ENCODE assay signal across 18 cellular contexts in genomic region chr3:185649414-185649813, GRCh38.
DNase-seq lines count a peak whose midpoint lies in the region; ATAC-seq, FAIRE-seq and TF ChIP-seq lines count a peak whose summit lies in the region.
"Had no signal": no experiment of that assay in that cellular context is flagged by ENCODE, and none has a peak within 500 bp of the region (broad histone marks: within the 10 kb centered on the region; RNA-seq: fewer than 3 reads in every experiment).

No MANE protein-coding gene starts in this region.

- H3K4me3 ChIP-seq in adrenal gland (no peak overlapping the region), fibroblast of pulmonary artery (replicated peaks; ENCODE audit: low read depth, low read length) (no peak overlapping the region)

- no peak overlapping the region for H3K4me3 Mint-ChIP-seq in progenitor cell of endocrine pancreas (ENCODE audit: low read depth)
- H3K4me3 Mint-ChIP-seq: B cell; CD4-positive, alpha-beta memory T cell; H9 had no signal

- WGBS in adrenal gland, 4 donors = 29 to 51% (median 39%) methylated on average over 9 to 10 of the region's 10 CpGs

- H3K36me3 ChIP-seq in adrenal gland (replicated peaks in 1 of 2) = peaks cover 0 to 5% of the 10 kb centered on the region in 2 donors

- H3K27ac Mint-ChIP-seq in progenitor cell of endocrine pancreas = peak overlapping the region; percentile 26
- H3K27ac Mint-ChIP-seq: B cell; CD4-positive, alpha-beta memory T cell had no signal

- H3K4me1 Mint-ChIP-seq in progenitor cell of endocrine pancreas (ENCODE audit: low read depth) = no peaks in the 10 kb centered on the region

- H3K27me3 Mint-ChIP-seq in progenitor cell of endocrine pancreas = no peaks in the 10 kb centered on the region
- H3K27me3 Mint-ChIP-seq: B cell had no signal

- no peaks in the 10 kb centered on the region for H3K9me3 ChIP-seq in adrenal gland (replicated peaks in 1 of 3)

- peak in 1 of 2 donors; percentile 47 for TF ChIP-seq POLR2A in adrenal gland (IDR thresholded peaks at IDR 0.05)
- no peak for TF ChIP-seq POLR2A in GM12891 (IDR thresholded peaks at IDR 0.05; ENCODE audit: low read depth, low read length)

- H3K9me3 Mint-ChIP-seq in progenitor cell of endocrine pancreas (ENCODE audit: low read depth) = no peaks in the 10 kb centered on the region
- H3K9me3 Mint-ChIP-seq: CD4-positive, alpha-beta memory T cell; H9 had no signal

- H3K27me3 ChIP-seq in adrenal gland = no peaks in the 10 kb centered on the region

- intact Hi-C loops in adrenal gland (cut with DNase I) = no loop called here

- peaks cover 33% of the 10 kb centered on the region for H3K36me3 Mint-ChIP-seq in progenitor cell of endocrine pancreas (ENCODE audit: insufficient read depth)
- H3K36me3 Mint-ChIP-seq: CD4-positive, alpha-beta memory T cell had no signal

- no peak for ATAC-seq in GM21515 (IDR thresholded peaks at IDR 0.05; ENCODE audit: unreplicated experiment)

- peak overlapping the region in 4 of 5 donors; percentile 46 to 76 (median 60) for H3K27ac ChIP-seq in adrenal gland

- TF ChIP-seq CTCF in adrenal gland (IDR thresholded peaks at IDR 0.05) = no peak
- peak; percentile 1 for TF ChIP-seq CTCF in fibroblast of pulmonary artery (IDR thresholded peaks at IDR 0.05; ENCODE audit: low read length, missing control alignments)
- no peak for TF ChIP-seq CTCF in progenitor cell of endocrine pancreas (IDR thresholded peaks at IDR 0.05; ENCODE audit: unreplicated experiment)

- peaks cover 12 to 15% of the 10 kb centered on the region in 2 donors for H3K4me1 ChIP-seq in adrenal gland (replicated peaks in 1 of 2)

- FAIRE-seq in GM12891 (lab: Jason Lieb, UNC) = no peak

- DNase-seq in MV-4-11 (lab: John Stamatoyannopoulos, UW) (peak; percentile 63), adrenal gland (peak; percentile 48 to 86 (median 78)), fibroblast of pulmonary artery (ENCODE audit: low read depth) (peak; percentile 49), progenitor cell of endocrine pancreas (ENCODE audit: low spot score, unreplicated experiment) (no peak), GM12891 (ENCODE audit: insufficient read length, low spot score) (no peak), cerebellar nuclear complex (lab: John Stamatoyannopoulos, UW) (no peak)
- DNase-seq: Calu3; CD4-positive, alpha-beta memory T cell; DMS53; H9; NCI-H1417 treated with DMSO at 0.1 percent for 48 hours; NCI-H2029; NCI-H2171; NCI-H446; NCI-H69; RPMI8226 had no signal

TF ChIP-seq in GM12891, 5 proteins besides CTCF, POLR2A, EP300 and RAD21:
- TF ChIP-seq PAX5 (IDR thresholded peaks at IDR 0.05; ENCODE audit: insufficient read depth, low read length, severe bottlenecking) = no peak
- TF ChIP-seq SPI1 (IDR thresholded peaks at IDR 0.05; ENCODE audit: low read depth, low read length) = no peak
- no peak for TF ChIP-seq POU2F2 (IDR thresholded peaks at IDR 0.05; ENCODE audit: low read depth, low read length)
- TF ChIP-seq TAF1 (IDR thresholded peaks at IDR 0.05; ENCODE audit: low read depth, low read length) = no peak
- no peak for TF ChIP-seq POLR2AphosphoS5 (IDR thresholded peaks at IDR 0.05; ENCODE audit: low read depth, low read length)

Comparison
In these comparisons a context has a peak if more than half of its experiments do, and no peak if none do; other contexts are left out.
1. DNase-seq: peak in MV-4-11 (single experiment), adrenal gland (7 of 7) and fibroblast of pulmonary artery (single experiment); none in progenitor cell of endocrine pancreas (single experiment), GM12891 (single experiment) and cerebellar nuclear complex (0 of 2).